In genomic region chr7:5550385-5550784, GRCh38 we compare ENCODE assay signal across 23 cellular contexts. TPM values are rescaled to one million over a fixed set of nuclear protein-coding genes. Genes with fewer than 3 reads are reported as not detected.
DNase-seq lines count a peak whose midpoint lies in the region; ATAC-seq, FAIRE-seq and TF ChIP-seq lines count a peak whose summit lies in the region.
"Had no signal": no experiment of that assay in that cellular context is flagged by ENCODE, and none has a peak within 500 bp of the region (broad histone marks: within the 10 kb centered on the region; RNA-seq: fewer than 3 reads in every experiment).

No MANE protein-coding gene starts in this region.

- H3K9me3 ChIP-seq in A549 (no peaks in the 10 kb centered on the region), K562 (replicated peaks; ENCODE audit: control insufficient read depth, insufficient read depth, low read depth, low read length) (no peaks in the 10 kb centered on the region), mesodermal cell (ENCODE audit: control insufficient read depth, low read length) (no peaks in the 10 kb centered on the region)

- WGBS in A549 (ENCODE audit: missing lambda C conversion rate): 94% methylated on average over 6 of the region's 6 CpGs
- WGBS in K562 (ENCODE audit: insufficient coverage, low coverage, missing lambda C conversion rate): 98% methylated on average over 6 of the region's 6 CpGs
- 92 to 95% methylated on average over 6 of the region's 6 CpGs for WGBS in mesodermal cell (ENCODE audit: insufficient coverage in 2 of 2), 2 experiments

- H3K79me2 ChIP-seq in K562 (ENCODE audit: control insufficient read depth, insufficient read depth, low read length): peaks cover 1% of the 10 kb centered on the region; the same call in 2 of the 3 replicates

- TF ChIP-seq RAD21 in A549 (conservative IDR thresholded peaks at IDR 0.05 in 1 of 2, IDR thresholded peaks at IDR 0.05 in 1 of 2) (no peak), K562 (CRISPR knock-in tag; conservative IDR thresholded peaks at IDR 0.05 in 1 of 2, IDR thresholded peaks at IDR 0.05 in 1 of 2) (no peak)

- H3K27me3 Mint-ChIP-seq in activated T-cell treated with anti-CD3 and anti-CD28 coated beads, Interleukin-2, amount 50 U/mL, for 72 hours (ENCODE audit: low read depth): no peaks in the 10 kb centered on the region
- H3K27me3 Mint-ChIP-seq: B cell had no signal

- ATAC-seq in A549 (no peak), K562 (no peak)
- no peak for ATAC-seq in activated T-cell treated with anti-CD3 and anti-CD28 coated beads, Interleukin-2, amount 50 U/mL, for 72 hours (replicated peaks in 1 of 2)

- TF ChIP-seq EP300 in A549 (IDR thresholded peaks at IDR 0.05) (no peak), K562 (IDR thresholded peaks at IDR 0.05; ENCODE audit: low read length) (no peak)

- DNase-seq in A549 (ENCODE audit: low read depth in 1 of 2, low spot score in 1 of 2) (no peak), ELF-1 (ENCODE audit: low read depth, low spot score) (peak; percentile 20), K562 (ENCODE audit: extremely low read depth in 1 of 4, low spot score in 3 of 4) (peak in 2 of 4 experiments; percentile 1 to 3), glomerular visceral epithelial cell (ENCODE audit: extremely low spot score) (no peak), DMS114 treated with DMSO at 0.1 percent for 48 hours (lab: John Stamatoyannopoulos, UW; ENCODE audit: unreplicated experiment) (no peak), DMS79 (lab: John Stamatoyannopoulos, UW) (no peak)
- DNase-seq in activated T-cell treated with anti-CD3 and anti-CD28 coated beads, Interleukin-2, amount 50 U/mL, for 72 hours: no peak
- DNase-seq: DND-41, GOT3, Karpas-422, NCI-H1694, NCI-H2081, NCI-H2171 treated with DMSO at 0.1 percent for 48 hours, NCI-H524 treated with DMSO at 0.1 percent for 48 hours, NCI-H82, OCI-M1, SHP77 treated with DMSO at 0.1 percent for 48 hours had no signal

- no TSS peak for BruUV-seq in K562 (replicated peaks; lab: Mats Ljungman, UMichigan)

- H3K4me2 ChIP-seq in A549 (no peak overlapping the region), K562 (ENCODE audit: insufficient read depth, low read length) (no peak overlapping the region)

- TF ChIP-seq POLR2A in A549 (IDR thresholded peaks at IDR 0.05; ENCODE audit: low read length): no peak
- TF ChIP-seq POLR2A in K562 (conservative IDR thresholded peaks at IDR 0.05): no peak

- H3K36me3 ChIP-seq in K562 (ENCODE audit: control insufficient read depth, insufficient read depth, low read length) (no peaks in the 10 kb centered on the region), mesodermal cell (ENCODE audit: control insufficient read depth, insufficient read depth, low read length) (no peaks in the 10 kb centered on the region)

- H3K9me1 ChIP-seq in K562 (ENCODE audit: control insufficient read depth, insufficient read depth, low read length): no peaks in the 10 kb centered on the region

- H3K27ac ChIP-seq in A549 (peak overlapping the region; percentile 40 to 81; a peak in 5 of 6 replicates), K562 (ENCODE audit: extremely low read depth, low read depth, low read length) (peak overlapping the region; percentile 14; the same call in 1 of the 3 replicates), mesodermal cell (ENCODE audit: low read depth, low read length, severe bottlenecking) (peak overlapping the region; percentile 16)
- H3K27ac ChIP-seq: HL-60 had no signal

- no peak overlapping the region for H3K27ac Mint-ChIP-seq in activated T-cell treated with anti-CD3 and anti-CD28 coated beads, Interleukin-2, amount 50 U/mL, for 72 hours

- in situ Hi-C loops in K562 (cut with MboI): no loop called here

- intact Hi-C loops in K562 (cut with micrococcal nuclease): no loop called here

- H3K4me3 Mint-ChIP-seq in activated T-cell treated with anti-CD3 and anti-CD28 coated beads, Interleukin-2, amount 50 U/mL, for 72 hours: no peak overlapping the region
- H3K4me3 Mint-ChIP-seq: B cell, CD14-positive monocyte had no signal

- H3K27me3 ChIP-seq in K562 (ENCODE audit: control insufficient read depth in 2 of 2, insufficient read depth in 2 of 2, low read length in 2 of 2): no peaks in the 10 kb centered on the region

- peak overlapping the region; percentile 25; the same call in 1 of the 2 replicates for H2AFZ ChIP-seq in K562 (ENCODE audit: low read depth, low read length)

- H3K4me3 ChIP-seq in A549 (no peak overlapping the region), K562 (no peak overlapping the region), mesodermal cell (ENCODE audit: extremely low read depth, insufficient read depth, low read length, poor library complexity, severe bottlenecking) (no peak overlapping the region)

- TF ChIP-seq CTCF in A549 (IDR thresholded peaks at IDR 0.05) (no peak), K562 (IDR thresholded peaks at IDR 0.05 in 2 of 3, conservative IDR thresholded peaks at IDR 0.05 in 1 of 3; ENCODE audit: insufficient read depth in 2 of 3, low read depth in 1 of 3, low read length in 3 of 3) (no peak)

- H3K36me3 Mint-ChIP-seq in activated T-cell treated with anti-CD3 and anti-CD28 coated beads, Interleukin-2, amount 50 U/mL, for 72 hours (ENCODE audit: insufficient read depth in 2 of 2): no peaks in the 10 kb centered on the region

- peak overlapping the region in 1 of 2 experiments; percentile 37; a peak in 1 of 4 replicates for H3K9ac ChIP-seq in K562 (ENCODE audit: insufficient read depth in 1 of 2, low read depth in 2 of 2, low read length in 2 of 2)

- peaks cover 2% of the 10 kb centered on the region for H3K4me1 Mint-ChIP-seq in activated T-cell treated with anti-CD3 and anti-CD28 coated beads, Interleukin-2, amount 50 U/mL, for 72 hours (ENCODE audit: low read depth)

- CTCF ChIA-PET in A549 (lab: Yijun Ruan, JAX) (interaction anchor here (1.2 to 2.7 kb wide), 5 partner anchors 8 to 128 kb away, joined by 3 to 10 read pairs (median 4); no protein-coding TSS in a partner anchor), K562 (lab: Yijun Ruan, JAX; ENCODE audit: low intra/inter-chr PET ratio) (no interaction called here)

- POLR2A ChIA-PET in A549 (lab: Yijun Ruan, JAX): interaction anchor here (0.7 kb wide), 1 partner anchor 143 kb away, joined by 3 read pairs; no protein-coding TSS in a partner anchor
- POLR2A ChIA-PET in K562 (lab: Yijun Ruan, JAX): interaction anchor here (1.2 kb wide), 1 partner anchor 17 kb away, joined by 3 read pairs; no protein-coding TSS in a partner anchor

- FAIRE-seq in A549 (lab: Jason Lieb, UNC): no peak
- FAIRE-seq in K562 (lab: Jason Lieb, UNC): no peak
- FAIRE-seq: A204.1, GM12892 had no signal

- H3K4me1 ChIP-seq in A549 (peaks cover 32% of the 10 kb centered on the region), K562 (replicated peaks in 1 of 2; ENCODE audit: control insufficient read depth in 2 of 2, insufficient read depth in 2 of 2, low read length in 2 of 2) (peaks cover 35 to 62% of the 10 kb centered on the region in 2 experiments), mesodermal cell (ENCODE audit: control insufficient read depth, insufficient read depth, low read length, poor library complexity, severe bottlenecking) (peaks cover 17% of the 10 kb centered on the region)

- no peaks in the 10 kb centered on the region for H3K9me3 Mint-ChIP-seq in activated T-cell treated with anti-CD3 and anti-CD28 coated beads, Interleukin-2, amount 50 U/mL, for 72 hours

- no peaks in the 10 kb centered on the region for H4K20me1 ChIP-seq in K562 (replicated peaks; ENCODE audit: control insufficient read depth, insufficient read depth, low read length)

RNA-seq across cellular contexts. Expression of gene ACTB, which starts 20.0 kb away (rescaled TPM):
- polyA plus RNA-seq in A549 (2011; rRNA removed): 1,312 and 1,863 TPM in 2 replicates
- 6,925 and 8,166 TPM in 2 replicates for polyA plus RNA-seq in A549 (2012; cell fraction: cytosol; rRNA removed)
- 8,032 and 13,648 TPM in 2 replicates for polyA plus RNA-seq in A549 (2012; cell fraction: nucleus; rRNA removed)
- 5,057 to 5,556 TPM (median 5,344 TPM) in 3 replicates for polyA plus RNA-seq in A549 (2017; fragmentation: RNase III; extraction: RNeasy Plus Mini Kit Qiagen cat#74134 plus additional on column Dnase treatment)
- 3,044 and 5,216 TPM in 2 replicates for polyA minus RNA-seq in A549 (2011; rRNA and poly(A)+ RNA removed)
- total RNA-seq in K562 (2011; cell fraction: chromatin; rRNA removed; ENCODE audit: low replicate concordance): 442 and 814 TPM in 2 replicates
- total RNA-seq in K562 (2011; cell fraction: nucleolus; rRNA removed): 822 and 827 TPM in 2 replicates
- total RNA-seq in K562 (2011; cell fraction: nucleoplasm; rRNA removed): 612 and 733 TPM in 2 replicates
- total RNA-seq in K562 (2014; rRNA removed): 1,050 and 1,578 TPM in 2 replicates
- 1,330 and 1,372 TPM in 2 replicates for total RNA-seq in K562 (2014; rRNA removed; fragmentation: Illumina TruSeq; extraction: Trizol)
- total RNA-seq in K562 (2015; rRNA removed; fragmentation: Illumina TruSeq; extraction: Trizol): 1,064 and 1,131 TPM in 2 replicates
- total RNA-seq in K562 (2021): 3,434 and 3,475 TPM in 2 replicates
- 394 and 1,035 TPM in 2 replicates for polyA plus RNA-seq in K562 (2011; rRNA removed)
- 886 and 917 TPM in 2 replicates for polyA plus RNA-seq in K562 (2011; cell fraction: cytosol; rRNA removed)
- polyA plus RNA-seq in K562 (2011; cell fraction: nucleus; rRNA removed): 1,199 and 1,212 TPM in 2 replicates
- polyA plus RNA-seq in K562 (2012): 3,171 and 3,886 TPM in 2 replicates
- polyA plus RNA-seq in K562 (2014; fragmentation: Illumina TruSeq; extraction: Trizol): 3,161 and 3,227 TPM in 2 replicates
- 1,000 to 10,000 TPM; 1,484 to 2,232 TPM for polyA plus RNA-seq in K562 (2014; fragmentation: Nextera tagmentation; extraction: Ambion mirVana)
- polyA plus RNA-seq in K562 (2014; rRNA removed): 1,030 and 1,055 TPM in 2 replicates
- polyA minus RNA-seq in K562 (2011; rRNA and poly(A)+ RNA removed): 535 and 828 TPM in 2 replicates
- polyA minus RNA-seq in K562 (2011; cell fraction: cytosol; rRNA and poly(A)+ RNA removed): 1,311 and 2,256 TPM in 2 replicates
- polyA minus RNA-seq in K562 (2011; cell fraction: nucleus; rRNA and poly(A)+ RNA removed): 373 and 553 TPM in 2 replicates
- polyA plus RNA-seq in mesodermal cell (2013, experiment 1 of 2): 3,902 TPM
- 3,238 TPM for polyA plus RNA-seq in mesodermal cell (2013, experiment 2 of 2)
- total RNA-seq in activated T-cell treated with anti-CD3 and anti-CD28 coated beads, Interleukin-2, amount 50 U/mL, for 72 hours: 1,000 to 10,000 TPM; 4,284 to 5,173 TPM

RNA-seq across cellular contexts. Expression of gene FBXL18, which starts 36.8 kb away (rescaled TPM):
- 5.2 and 5.8 TPM in 2 replicates for polyA plus RNA-seq in A549 (2011; rRNA removed)
- polyA plus RNA-seq in A549 (2012; cell fraction: cytosol; rRNA removed): 6.7 and 11.7 TPM in 2 replicates
- 21.0 and 33.1 TPM in 2 replicates for polyA plus RNA-seq in A549 (2012; cell fraction: nucleus; rRNA removed)
- polyA plus RNA-seq in A549 (2017; fragmentation: RNase III; extraction: RNeasy Plus Mini Kit Qiagen cat#74134 plus additional on column Dnase treatment): 12.3 to 13.0 TPM (median 12.7 TPM) in 3 replicates
- 6.3 and 9.3 TPM in 2 replicates for polyA minus RNA-seq in A549 (2011; rRNA and poly(A)+ RNA removed)
- 15.8 and 38.3 TPM in 2 replicates for total RNA-seq in K562 (2011; cell fraction: chromatin; rRNA removed; ENCODE audit: low replicate concordance)
- 22.5 and 24.8 TPM in 2 replicates for total RNA-seq in K562 (2011; cell fraction: nucleolus; rRNA removed)
- total RNA-seq in K562 (2011; cell fraction: nucleoplasm; rRNA removed): 13.9 and 14.8 TPM in 2 replicates
- total RNA-seq in K562 (2014; rRNA removed): 3.5 and 4.5 TPM in 2 replicates
- 1.4 and 1.5 TPM in 2 replicates for total RNA-seq in K562 (2014; rRNA removed; fragmentation: Illumina TruSeq; extraction: Trizol)
- 2.6 and 2.7 TPM in 2 replicates for total RNA-seq in K562 (2015; rRNA removed; fragmentation: Illumina TruSeq; extraction: Trizol)
- 13.4 and 14.2 TPM in 2 replicates for total RNA-seq in K562 (2021)
- polyA plus RNA-seq in K562 (2011; rRNA removed): 1.2 and 3.0 TPM in 2 replicates
- 2.0 and 4.8 TPM in 2 replicates for polyA plus RNA-seq in K562 (2011; cell fraction: cytosol; rRNA removed)
- polyA plus RNA-seq in K562 (2011; cell fraction: nucleus; rRNA removed): 3.8 and 7.6 TPM in 2 replicates
- polyA plus RNA-seq in K562 (2012): 5.4 and 6.2 TPM in 2 replicates
- 2.2 and 3.2 TPM in 2 replicates for polyA plus RNA-seq in K562 (2014; fragmentation: Illumina TruSeq; extraction: Trizol)
- polyA plus RNA-seq in K562 (2014; fragmentation: Nextera tagmentation; extraction: Ambion mirVana): under 1 TPM; 0.25 to 0.31 TPM
- 5.2 and 5.7 TPM in 2 replicates for polyA plus RNA-seq in K562 (2014; rRNA removed)
- polyA minus RNA-seq in K562 (2011; rRNA and poly(A)+ RNA removed): 1.7 and 2.2 TPM in 2 replicates
- polyA minus RNA-seq in K562 (2011; cell fraction: cytosol; rRNA and poly(A)+ RNA removed): 5.8 and 6.3 TPM in 2 replicates
- 5.0 and 6.2 TPM in 2 replicates for polyA minus RNA-seq in K562 (2011; cell fraction: nucleus; rRNA and poly(A)+ RNA removed)
- polyA plus RNA-seq in mesodermal cell (2013, experiment 1 of 2): 6.0 TPM
- polyA plus RNA-seq in mesodermal cell (2013, experiment 2 of 2): 4.9 TPM
- 10 to 100 TPM in 1 of 2 donors, 1 to 10 TPM in 1; 10.0 to 12.3 TPM for total RNA-seq in activated T-cell treated with anti-CD3 and anti-CD28 coated beads, Interleukin-2, amount 50 U/mL, for 72 hours

RNA-seq across cellular contexts. Expression of gene FSCN1, which starts 42.2 kb away (rescaled TPM):
- polyA plus RNA-seq in A549 (2011; rRNA removed) (39.1 and 50.6 TPM in 2 replicates), A549 (2017; fragmentation: RNase III; extraction: RNeasy Plus Mini Kit Qiagen cat#74134 plus additional on column Dnase treatment) (165 to 184 TPM (median 171 TPM) in 3 replicates), K562 (2011; rRNA removed) (38.7 and 106 TPM in 2 replicates), K562 (2014; fragmentation: Illumina TruSeq; extraction: Trizol) (64.1 and 142 TPM in 2 replicates), K562 (2014; fragmentation: Nextera tagmentation; extraction: Ambion mirVana) (1 to 10 TPM in 1 of 2 experiments, under 1 TPM in 1; 0.70 to 1.2 TPM), K562 (2014; rRNA removed) (186 and 202 TPM in 2 replicates)
- 139 and 218 TPM in 2 replicates for polyA plus RNA-seq in A549 (2012; cell fraction: cytosol; rRNA removed)
- polyA plus RNA-seq in A549 (2012; cell fraction: nucleus; rRNA removed): 193 and 320 TPM in 2 replicates
- 37.2 and 59.3 TPM in 2 replicates for polyA minus RNA-seq in A549 (2011; rRNA and poly(A)+ RNA removed)
- total RNA-seq in K562 (2011; cell fraction: chromatin; rRNA removed; ENCODE audit: low replicate concordance): 24.2 and 122 TPM in 2 replicates
- 145 and 156 TPM in 2 replicates for total RNA-seq in K562 (2011; cell fraction: nucleolus; rRNA removed)
- 58.0 and 62.1 TPM in 2 replicates for total RNA-seq in K562 (2011; cell fraction: nucleoplasm; rRNA removed)
- total RNA-seq in K562 (2014; rRNA removed) (265 and 319 TPM in 2 replicates), K562 (2014; rRNA removed; fragmentation: Illumina TruSeq; extraction: Trizol) (20.9 and 29.5 TPM in 2 replicates), K562 (2015; rRNA removed; fragmentation: Illumina TruSeq; extraction: Trizol) (95.1 and 107 TPM in 2 replicates), K562 (2021) (414 and 417 TPM in 2 replicates)
- polyA plus RNA-seq in K562 (2011; cell fraction: cytosol; rRNA removed): 83.6 and 256 TPM in 2 replicates
- polyA plus RNA-seq in K562 (2011; cell fraction: nucleus; rRNA removed): 66.4 and 105 TPM in 2 replicates
- polyA plus RNA-seq in K562 (2012): 253 and 255 TPM in 2 replicates
- polyA minus RNA-seq in K562 (2011; rRNA and poly(A)+ RNA removed): 23.1 and 29.3 TPM in 2 replicates
- polyA minus RNA-seq in K562 (2011; cell fraction: cytosol; rRNA and poly(A)+ RNA removed): 186 and 269 TPM in 2 replicates
- polyA minus RNA-seq in K562 (2011; cell fraction: nucleus; rRNA and poly(A)+ RNA removed): 66.0 and 87.2 TPM in 2 replicates
- polyA plus RNA-seq in mesodermal cell (2013, experiment 1 of 2): 711 TPM
- 587 TPM for polyA plus RNA-seq in mesodermal cell (2013, experiment 2 of 2)
- total RNA-seq in activated T-cell treated with anti-CD3 and anti-CD28 coated beads, Interleukin-2, amount 50 U/mL, for 72 hours: 10 to 100 TPM; 25.7 to 31.3 TPM

Comparison
In these comparisons a context has a peak if more than half of its experiments do, and no peak if none do; other contexts are left out.
1. Of the 35 proteins assayed by ChIP-seq in both K562 and A549: peak only in K562: RCOR1; only in A549: none; in both: HDAC2 and KDM1A; in neither: 32.